ENCODE assay signal across 9 cellular contexts in the genomic region with DNA sequence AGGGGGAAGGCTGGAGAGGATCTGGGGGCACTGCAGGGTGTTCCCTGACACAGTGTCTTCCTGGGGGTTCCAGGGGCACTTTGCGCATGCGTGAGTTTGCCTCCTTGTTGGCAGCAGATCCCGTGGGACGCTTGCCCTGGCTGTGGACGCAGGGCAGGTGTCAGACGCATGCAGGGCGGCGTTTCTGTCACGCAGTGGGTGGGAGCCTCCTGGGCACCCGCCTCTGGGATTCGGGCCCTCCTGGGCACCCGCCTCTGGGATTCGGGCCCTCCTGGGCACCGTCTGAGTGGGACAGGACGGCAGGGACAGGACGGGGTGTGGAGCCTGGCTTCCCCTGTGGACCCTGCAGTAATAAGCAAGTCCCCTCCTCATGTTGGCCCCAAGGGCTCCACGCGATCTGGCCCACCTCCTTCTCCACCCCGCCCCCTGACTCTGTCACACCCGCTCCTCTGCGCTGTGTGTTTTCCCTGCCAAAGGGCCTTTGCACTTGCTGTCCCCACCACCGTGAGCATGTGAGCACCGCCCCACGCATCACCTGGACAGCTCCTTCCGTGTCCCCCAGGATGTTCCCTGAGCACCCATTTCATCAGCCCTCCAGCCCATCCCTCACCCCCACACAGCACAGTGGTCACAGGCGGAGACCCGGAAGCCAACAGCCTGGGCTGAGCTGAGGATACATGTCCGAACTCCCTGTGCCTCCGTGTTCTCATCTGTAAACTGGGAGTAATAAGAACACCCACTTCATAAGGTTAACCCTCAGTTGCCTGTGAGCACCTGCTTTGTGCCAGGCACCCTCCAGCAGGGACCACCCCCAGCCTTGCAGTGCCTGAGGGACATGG. TPM values are rescaled to one million over a fixed set of nuclear protein-coding genes. Genes with fewer than 3 reads are reported as not detected.
DNase-seq lines count a peak whose midpoint lies in the region; ATAC-seq, FAIRE-seq and TF ChIP-seq lines count a peak whose summit lies in the region.
"Had no signal": no experiment of that assay in that cellular context is flagged by ENCODE, and none has a peak within 500 bp of the region (broad histone marks: within the 10 kb centered on the region; RNA-seq: fewer than 3 reads in every experiment).

No MANE protein-coding gene starts in this region.

- no peak for ATAC-seq in GM18870 (IDR thresholded peaks at IDR 0.05; ENCODE audit: unreplicated experiment)

- 35 to 43% (median 39%) methylated on average over 23 to 29 of the region's 29 CpGs for WGBS in small intestine, 3 donors

- no peaks in the 10 kb centered on the region for H3K79me2 ChIP-seq in OCI-LY3 (ENCODE audit: low read length)

- no peak for FAIRE-seq in small intestine (lab: Jason Lieb, UNC)
- FAIRE-seq: endometrium, TTC549 had no signal

- no peaks in the 10 kb centered on the region for H3K36me3 ChIP-seq in OCI-LY3 (replicated peaks; ENCODE audit: low read depth, low read length)
- H3K36me3 ChIP-seq in subcutaneous abdominal adipose tissue (ENCODE audit: control insufficient read depth in 5 of 5, insufficient read depth in 5 of 5, low read length in 5 of 5): no peaks in the 10 kb centered on the region
- no peaks in the 10 kb centered on the region for H3K36me3 ChIP-seq in small intestine (ENCODE audit: control insufficient read depth in 2 of 2, insufficient read depth in 2 of 2, low read length in 2 of 2)

- no peaks in the 10 kb centered on the region for H3K9me3 ChIP-seq in OCI-LY3 (ENCODE audit: insufficient read depth, low read length)
- no peaks in the 10 kb centered on the region for H3K9me3 ChIP-seq in subcutaneous abdominal adipose tissue (ENCODE audit: control insufficient read depth in 5 of 5, low read length in 5 of 5)
- no peaks in the 10 kb centered on the region for H3K9me3 ChIP-seq in small intestine (ENCODE audit: control insufficient read depth, low read depth)

- DNase-seq in GM04504 (ENCODE audit: low read depth) (peak; percentile 67), fibroblast of villous mesenchyme (ENCODE audit: low read depth) (peak; percentile 68), small intestine (no peak), OCI-M2 (lab: John Stamatoyannopoulos, UW; ENCODE audit: unreplicated experiment) (no peak)

- H3K9ac ChIP-seq in OCI-LY3 (ENCODE audit: low read length) (no peak overlapping the region), subcutaneous abdominal adipose tissue (ENCODE audit: low read length in 5 of 5) (peak overlapping the region in 1 of 5 donors; percentile 10)

- H3K27me3 ChIP-seq in OCI-LY3 (ENCODE audit: low read depth, low read length) (peaks cover 15% of the 10 kb centered on the region), subcutaneous abdominal adipose tissue (ENCODE audit: control insufficient read depth in 5 of 5, insufficient read depth in 4 of 5, low read length in 5 of 5) (peaks cover 0 to 52% (median 5%) of the 10 kb centered on the region in 5 donors), small intestine (ENCODE audit: control insufficient read depth in 2 of 2, insufficient read depth in 2 of 2, low read length in 2 of 2) (peaks cover 2 to 19% of the 10 kb centered on the region in 2 donors)

- H2AFZ ChIP-seq in OCI-LY3 (ENCODE audit: low read depth, low read length): no peak overlapping the region

- TF ChIP-seq CTCF in OCI-LY3 (IDR thresholded peaks at IDR 0.05; ENCODE audit: low read depth, low read length) (no peak), fibroblast of villous mesenchyme (IDR thresholded peaks at IDR 0.05; ENCODE audit: insufficient read depth, low read depth, low read length) (no peak)

- H4K20me1 ChIP-seq in OCI-LY3 (ENCODE audit: insufficient read depth, low read length): no peaks in the 10 kb centered on the region

- peak overlapping the region; percentile 35; the same call in 1 of the 2 replicates for H3K4me3 ChIP-seq in OCI-LY3 (ENCODE audit: low read length)
- H3K4me3 ChIP-seq in fibroblast of villous mesenchyme (ENCODE audit: low read depth, low read length): peak overlapping the region; percentile 41
- H3K4me3 ChIP-seq in subcutaneous abdominal adipose tissue (ENCODE audit: low read depth in 1 of 5, low read length in 5 of 5): peak overlapping the region; percentile 8 to 72 (median 47)
- H3K4me3 ChIP-seq in small intestine (ENCODE audit: low read depth in 1 of 2, low read length in 2 of 2): no peak overlapping the region

- H3K4me1 ChIP-seq in OCI-LY3 (ENCODE audit: low read length) (peaks cover 7% of the 10 kb centered on the region), subcutaneous abdominal adipose tissue (ENCODE audit: control insufficient read depth in 5 of 5, insufficient read depth in 5 of 5, low read length in 5 of 5) (peaks cover 0 to 44% (median 40%) of the 10 kb centered on the region in 5 donors), small intestine (ENCODE audit: control insufficient read depth in 2 of 2, insufficient read depth in 1 of 2, low read depth in 1 of 2, low read length in 1 of 2) (peaks cover 0 to 4% of the 10 kb centered on the region in 2 donors)

- no peak overlapping the region for H3K27ac ChIP-seq in OCI-LY3 (ENCODE audit: low read length)
- H3K27ac ChIP-seq in subcutaneous abdominal adipose tissue (ENCODE audit: low read depth, low read length): no peak overlapping the region
- H3K27ac ChIP-seq in small intestine (ENCODE audit: low read depth in 1 of 2, low read length in 1 of 2): peak overlapping the region in 1 of 2 donors; percentile 5

- H3K4me2 ChIP-seq in OCI-LY3 (ENCODE audit: low read length): peak overlapping the region; percentile 32

RNA-seq across cellular contexts. Expression of a gene that starts 4.4 kb away (rescaled TPM):
- total RNA-seq in fibroblast of villous mesenchyme: 8.6 and 13.9 TPM in 2 replicates
- polyA plus RNA-seq in small intestine: 1 to 10 TPM in 1 of 3 donors, not detected in 2; 4.5 TPM

Comparison
In these comparisons a context has a peak if more than half of its experiments do, and no peak if none do; other contexts are left out.
1. DNase-seq: peak in GM04504 (single experiment) and fibroblast of villous mesenchyme (single experiment); none in small intestine (single experiment) and OCI-M2 (single experiment).
2. H3K4me3 ChIP-seq: peak in OCI-LY3 (single experiment), fibroblast of villous mesenchyme (single experiment) and subcutaneous abdominal adipose tissue (5 of 5); none in small intestine (0 of 2).